In genomic region chr1:31670583-31670944, GRCh38 we compare ENCODE assay signal across 10 cellular contexts. TPM values are rescaled to one million over a fixed set of nuclear protein-coding genes. Genes with fewer than 3 reads are reported as not detected.
DNase-seq lines count a peak whose midpoint lies in the region; ATAC-seq and TF ChIP-seq lines count a peak whose summit lies in the region.
"Had no signal": no experiment of that assay in that cellular context is flagged by ENCODE, and none has a peak within 500 bp of the region (broad histone marks: within the 10 kb centered on the region; RNA-seq: fewer than 3 reads in every experiment).

No MANE protein-coding gene starts in this region.

- POLR2A ChIA-PET in HEK293 (lab: Yijun Ruan, JAX): no interaction called here

- ATAC-seq in activated CD4-positive, CD25-positive, alpha-beta regulatory T cell treated with anti-CD3 and anti-CD28 coated beads, Interleukin-2, amount 50 U/mL, for 24 hours: no peak

- CTCF ChIA-PET in HEK293 (lab: Yijun Ruan, JAX): interaction anchor here (2.0 kb wide), 1 partner anchor 46 kb away, joined by 10 read pairs; no protein-coding TSS in a partner anchor

- H3K36me3 ChIP-seq in HEK293 (ENCODE audit: control insufficient read depth in 2 of 2, insufficient read depth in 1 of 2, low read length in 2 of 2) (no peaks in the 10 kb centered on the region), ascending aorta (peaks cover 11 to 12% of the 10 kb centered on the region in 2 donors), left ventricle myocardium inferior (no peaks in the 10 kb centered on the region)

- no peaks in the 10 kb centered on the region for H3K27me3 ChIP-seq in ascending aorta
- no peaks in the 10 kb centered on the region for H3K27me3 ChIP-seq in left ventricle myocardium inferior (ENCODE audit: low read depth)

- peaks cover 5% of the 10 kb centered on the region for H3K4me1 ChIP-seq in HEK293 (ENCODE audit: control insufficient read depth, insufficient read depth, low read length)
- H3K4me1 ChIP-seq in ascending aorta: peaks cover 4 to 38% of the 10 kb centered on the region in 2 donors
- H3K4me1 ChIP-seq in left ventricle myocardium inferior: peaks cover 88% of the 10 kb centered on the region

- DNase-seq in ascending aorta (ENCODE audit: low spot score in 2 of 2) (no peak), left ventricle myocardium inferior (no peak), skeletal muscle cell (ENCODE audit: low read depth) (no peak), NCI-H1417 treated with DMSO at 0.1 percent for 48 hours (lab: John Stamatoyannopoulos, UW) (no peak), kidney glomerular epithelial cell (lab: John Stamatoyannopoulos, UW) (no peak), occipital lobe (lab: John Stamatoyannopoulos, UW) (no peak)
- DNase-seq: GOT3, immature natural killer cell had no signal

- intact Hi-C loops in ascending aorta (cut with DNase I): loop anchor here (1.0 to 2.0 kb wide), 2 partner anchors 34 to 44 kb away; partner anchors contain the start of gene COL16A1
- intact Hi-C loops in left ventricle myocardium inferior (cut with micrococcal nuclease): no loop called here

- H3K9me3 ChIP-seq in HEK293 (ENCODE audit: control insufficient read depth, insufficient read depth, low read depth, low read length): no peaks in the 10 kb centered on the region
- H3K9me3 ChIP-seq in ascending aorta: no peaks in the 10 kb centered on the region
- H3K9me3 ChIP-seq in left ventricle myocardium inferior (replicated peaks): no peaks in the 10 kb centered on the region

- no peak for TF ChIP-seq CTCF in HEK293 (tag by site-specific recombination; IDR thresholded peaks at IDR 0.05)
- TF ChIP-seq CTCF in ascending aorta (IDR thresholded peaks at IDR 0.05): no peak
- no peak for TF ChIP-seq CTCF in left ventricle myocardium inferior (IDR thresholded peaks at IDR 0.05; ENCODE audit: borderline replicate concordance)

- H3K27ac ChIP-seq in HEK293 (ENCODE audit: extremely low read depth, low read depth, low read length) (no peak overlapping the region), ascending aorta (peak overlapping the region; percentile 81 to 83), left ventricle myocardium inferior (replicated peaks) (peak overlapping the region; percentile 81)

- H3K4me3 ChIP-seq in HEK293 (ENCODE audit: low read depth, low read length) (no peak overlapping the region), ascending aorta (peak overlapping the region; percentile 46 to 55), left ventricle myocardium inferior (peak overlapping the region; percentile 61), skeletal muscle cell (ENCODE audit: low read depth, low read length) (peak overlapping the region; percentile 8)

TF ChIP-seq in HEK293, 187 proteins besides CTCF, POLR2A, EP300 and RAD21:
- TF ChIP-seq PRDM10 (tag by site-specific recombination; IDR thresholded peaks at IDR 0.05) (peak; percentile 71), ZBTB6 (tag by site-specific recombination; IDR thresholded peaks at IDR 0.05) (peak; percentile 44; the same call in 1 of the 2 replicates), ZNF510 (tag by site-specific recombination; IDR thresholded peaks at IDR 0.05; ENCODE audit: insufficient replicate concordance) (no peak)

RNA-seq across cellular contexts. Expression of gene PEF1, which starts 25.9 kb away (rescaled TPM):
- total RNA-seq in ascending aorta (340 TPM), left ventricle myocardium inferior (36.4 TPM), occipital lobe (53.5 TPM)

RNA-seq across cellular contexts. Expression of gene COL16A1, which starts 33.3 kb away (rescaled TPM):
- total RNA-seq in ascending aorta (339 TPM), left ventricle myocardium inferior (18.3 TPM), occipital lobe (5.8 TPM)

RNA-seq across cellular contexts. Expression of gene HCRTR1, which starts 53.1 kb away (rescaled TPM):
- total RNA-seq in ascending aorta (not detected), left ventricle myocardium inferior (0.44 TPM), occipital lobe (1.1 TPM)

Comparison
In these comparisons a context has a peak if more than half of its experiments do, and no peak if none do; other contexts are left out.
1. RNA of gene COL16A1, which starts 33.3 kb away (total RNA-seq): 339 TPM in ascending aorta (single experiment); 18.3 TPM in left ventricle myocardium inferior (single experiment) and 5.8 TPM in occipital lobe (single experiment); every median in the first group is over 10 times any median in the second.